In the genomic region with DNA sequence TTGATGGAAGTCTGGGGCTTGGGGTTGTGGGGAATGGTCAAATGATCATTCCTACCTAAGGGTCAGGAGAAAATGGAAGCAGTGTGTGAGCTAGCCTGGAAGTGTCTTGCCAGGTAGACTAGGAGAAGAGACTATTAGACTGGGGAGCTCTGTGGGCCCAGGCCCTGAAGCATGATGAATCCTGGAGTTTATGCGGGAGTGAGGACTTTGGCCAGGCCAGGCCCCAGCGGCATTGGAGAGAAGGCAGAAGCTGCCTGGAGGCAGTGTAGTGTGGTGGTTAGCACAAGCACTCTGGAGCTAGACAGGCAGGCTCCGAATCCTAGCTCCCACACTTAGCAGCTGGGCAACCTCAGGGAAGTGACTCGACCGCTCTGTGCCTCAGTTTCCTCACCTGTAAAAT, we compare ENCODE assay signal across 18 cellular contexts. TPM values are rescaled to one million over a fixed set of nuclear protein-coding genes. Genes with fewer than 3 reads are reported as not detected.
DNase-seq lines count a peak whose midpoint lies in the region; ATAC-seq and TF ChIP-seq lines count a peak whose summit lies in the region.
"Had no signal": no experiment of that assay in that cellular context is flagged by ENCODE, and none has a peak within 500 bp of the region (broad histone marks: within the 10 kb centered on the region; RNA-seq: fewer than 3 reads in every experiment).

No MANE protein-coding gene starts in this region.

- DNase-seq in H9 (no peak), Panc1 (ENCODE audit: low read depth, low spot score) (no peak), right lobe of liver (no peak), suprapubic skin (ENCODE audit: low spot score in 2 of 2) (no peak), colonic mucosa (no peak), NCI-H82 treated with DMSO at 0.1 percent for 48 hours (lab: John Stamatoyannopoulos, UW; ENCODE audit: unreplicated experiment) (no peak)
- no peak for DNase-seq in activated CD4-positive, alpha-beta memory T cell treated with anti-CD3 and anti-CD28 coated beads, Interleukin-2, amount 10 ng/mL, durations not matched to agents 7 days and 5 days
- DNase-seq: activated CD4-positive, alpha-beta T cell treated with anti-CD3 and anti-CD28 coated beads, Interleukin-2, amount 10 ng/mL, durations not matched to agents 7 days and 5 days; activated naive CD8-positive, alpha-beta T cell treated with anti-CD3 and anti-CD28 coated beads for 36 hours; DMS79 treated with DMSO at 0.1 percent for 48 hours; esophagus squamous epithelium; naive thymus-derived CD8-positive, alpha-beta T cell; NCI-H1105 treated with DMSO at 0.1 percent for 48 hours; NCI-H2081 treated with DMSO at 0.1 percent for 48 hours; posterior cingulate gyrus; T-helper 2 cell had no signal

- intact Hi-C loops in Panc1 (cut with micrococcal nuclease; ENCODE audit: unreplicated experiment) (no loop called here), right lobe of liver (cut with DNase I) (loop anchor here in 1 of 2 donors (10.0 kb wide), 1 partner anchor 97 kb away; no protein-coding TSS in a partner anchor), colonic mucosa (cut with DNase I) (no loop called here)

- H3K23ac ChIP-seq in H9 (ENCODE audit: insufficient read length, low read depth, low read length) = no peak overlapping the region

- in situ Hi-C loops in Panc1 (cut with HindIII; ENCODE audit: low pct_unique_long_range_greater_than_20kb, low sequenced_read_pairs) = no loop called here

- H3K4me1 ChIP-seq in H9 (ENCODE audit: insufficient read depth, low read length) (peaks cover 8% of the 10 kb centered on the region; the same call in 1 of the 2 replicates), Panc1 (ENCODE audit: control insufficient read depth, insufficient read depth, low read length) (peaks cover 58% of the 10 kb centered on the region), right lobe of liver (peaks cover 0 to 62% (median 27%) of the 10 kb centered on the region in 4 donors), suprapubic skin (peaks cover 98% of the 10 kb centered on the region), colonic mucosa (peaks cover 54% of the 10 kb centered on the region)

- CTCF ChIA-PET in Panc1 (lab: Charles Lee) = no interaction called here
- CTCF ChIA-PET in activated CD4-positive, alpha-beta memory T cell treated with anti-CD3 and anti-CD28 coated beads, Interleukin-2, amount 10 ng/mL, durations not matched to agents 7 days and 5 days (lab: Charles Lee) = no interaction called here

- H3T11ph ChIP-seq in H9 (ENCODE audit: low read length) = no peak overlapping the region

- no peaks in the 10 kb centered on the region for H3K27me3 Mint-ChIP-seq in H9 (ENCODE audit: low read depth)
- H3K27me3 Mint-ChIP-seq in activated CD4-positive, alpha-beta memory T cell treated with anti-CD3 and anti-CD28 coated beads, Interleukin-2, amount 10 ng/mL, durations not matched to agents 7 days and 5 days = no peaks in the 10 kb centered on the region
- H3K27me3 Mint-ChIP-seq: activated CD4-positive, alpha-beta T cell treated with anti-CD3 and anti-CD28 coated beads, Interleukin-2, amount 10 ng/mL, durations not matched to agents 7 days and 5 days; activated naive CD8-positive, alpha-beta T cell treated with anti-CD3 and anti-CD28 coated beads for 36 hours; naive thymus-derived CD8-positive, alpha-beta T cell had no signal

- H3K18ac ChIP-seq in H9 (ENCODE audit: insufficient read length, low read depth, low read length) = no peak overlapping the region

- no peak for TF ChIP-seq EP300 in suprapubic skin (IDR thresholded peaks at IDR 0.05)

- H2BK15ac ChIP-seq in H9 (ENCODE audit: low read depth, low read length) = no peak overlapping the region

- H3K79me2 ChIP-seq in H9 (ENCODE audit: insufficient read depth, low read length) = peaks cover 11% of the 10 kb centered on the region; the same call in 1 of the 2 replicates

- no TSS peak for BruUV-seq in Panc1 (replicated peaks; lab: Mats Ljungman, UMichigan)

- no peak overlapping the region for H4K5ac ChIP-seq in H9 (ENCODE audit: insufficient read length, low read depth, low read length)

- no peaks in the 10 kb centered on the region for H3K9me3 ChIP-seq in H9 (ENCODE audit: control insufficient read depth, low read depth, low read length)
- H3K9me3 ChIP-seq in Panc1 (ENCODE audit: control insufficient read depth, insufficient read depth, low read depth, low read length) = no peaks in the 10 kb centered on the region
- H3K9me3 ChIP-seq in right lobe of liver = no peaks in the 10 kb centered on the region
- no peaks in the 10 kb centered on the region for H3K9me3 ChIP-seq in suprapubic skin
- H3K9me3 ChIP-seq in colonic mucosa = no peaks in the 10 kb centered on the region
- H3K9me3 ChIP-seq: esophagus squamous epithelium had no signal

- no peaks in the 10 kb centered on the region for H4K20me1 ChIP-seq in H9 (ENCODE audit: control insufficient read depth, insufficient read depth, insufficient read length)

- no peak overlapping the region for H2AK5ac ChIP-seq in H9 (ENCODE audit: insufficient read length, low read length)

- H2BK20ac ChIP-seq in H9 (ENCODE audit: low read depth, low read length, poor library complexity, severe bottlenecking) = no peak overlapping the region

- no peak overlapping the region for H2AFZ ChIP-seq in H9 (ENCODE audit: low read length)
- H2AFZ ChIP-seq: GM23338 had no signal

- H3K36me3 Mint-ChIP-seq in H9 (ENCODE audit: insufficient read depth in 1 of 3, low read depth in 3 of 3) = peaks cover 0 to 8% (median 0%) of the 10 kb centered on the region in 3 experiments; a peak in 4 of 7 replicates
- H3K36me3 Mint-ChIP-seq in activated CD4-positive, alpha-beta memory T cell treated with anti-CD3 and anti-CD28 coated beads, Interleukin-2, amount 10 ng/mL, durations not matched to agents 7 days and 5 days (ENCODE audit: low read depth) = no peaks in the 10 kb centered on the region
- H3K36me3 Mint-ChIP-seq: activated naive CD8-positive, alpha-beta T cell treated with anti-CD3 and anti-CD28 coated beads for 36 hours had no signal

- H3K4ac ChIP-seq in H9 (ENCODE audit: low read depth, low read length) = no peak overlapping the region

- H2BK120ac ChIP-seq in H9 (ENCODE audit: low read depth, low read length, poor library complexity, severe bottlenecking) = no peak overlapping the region

- WGBS in H9 (ENCODE audit: extremely low coverage, insufficient read length, low lambda C conversion rate) = no CpG with 5 or more reads among the region's 5 CpGs
- no CpG with 5 or more reads among the region's 5 CpGs for WGBS in right lobe of liver (ENCODE audit: insufficient coverage, low coverage, low lambda C conversion rate, missing lambda C conversion rate)
- WGBS in suprapubic skin = 92% methylated on average over 5 of the region's 5 CpGs

- H2BK12ac ChIP-seq in H9 (ENCODE audit: insufficient read length, low read depth, low read length) = no peak overlapping the region

- H3K36me3 ChIP-seq in Panc1 (ENCODE audit: control insufficient read depth, insufficient read depth, low read length) = no peaks in the 10 kb centered on the region
- no peaks in the 10 kb centered on the region for H3K36me3 ChIP-seq in right lobe of liver
- H3K36me3 ChIP-seq in suprapubic skin = no peaks in the 10 kb centered on the region
- H3K36me3 ChIP-seq in colonic mucosa = no peaks in the 10 kb centered on the region

- ATAC-seq in Panc1 (no peak), right lobe of liver (no peak)
- ATAC-seq: GM23338 had no signal

- H3K9ac ChIP-seq in H9 (ENCODE audit: extremely low read depth, insufficient read length, low read length) (no peak overlapping the region), colonic mucosa (ENCODE audit: low read depth in 2 of 2, low read length in 2 of 2) (no peak overlapping the region)

- H2BK5ac ChIP-seq in H9 (ENCODE audit: insufficient read length, low read length) = no peak overlapping the region

- H3K4me3 ChIP-seq in Panc1 (ENCODE audit: low read depth in 2 of 2, low read length in 2 of 2) = no peak overlapping the region
- H3K4me3 ChIP-seq in right lobe of liver = no peak overlapping the region
- no peak overlapping the region for H3K4me3 ChIP-seq in suprapubic skin
- no peak overlapping the region for H3K4me3 ChIP-seq in colonic mucosa
- H3K4me3 ChIP-seq: esophagus squamous epithelium, GM12878, GM23338 had no signal

- POLR2A ChIA-PET in Panc1 (lab: Charles Lee) = no interaction called here
- POLR2A ChIA-PET in activated CD4-positive, alpha-beta memory T cell treated with anti-CD3 and anti-CD28 coated beads, Interleukin-2, amount 10 ng/mL, durations not matched to agents 7 days and 5 days (lab: Charles Lee) = no interaction called here

- H3K4me2 ChIP-seq in H9 (ENCODE audit: insufficient read depth, insufficient read length, low read length) = no peak overlapping the region
- H3K4me2 ChIP-seq: GM23338 had no signal

- H3K27ac ChIP-seq in H9 (ENCODE audit: insufficient read length, low read depth, low read length) (no peak overlapping the region), Panc1 (ENCODE audit: low read length) (peak overlapping the region; percentile 4; the same call in 1 of the 2 replicates), right lobe of liver (peak overlapping the region in 2 of 3 donors; percentile 18 to 47), suprapubic skin (peak overlapping the region; percentile 32), colonic mucosa (no peak overlapping the region)

- peaks cover 8% of the 10 kb centered on the region for H3K79me1 ChIP-seq in H9 (ENCODE audit: insufficient read depth, low read depth, low read length, poor library complexity, severe bottlenecking)

- H3K23me2 ChIP-seq in H9 (ENCODE audit: insufficient read length, low read depth, low read length, poor library complexity, severe bottlenecking) = no peaks in the 10 kb centered on the region

- TF ChIP-seq CTCF in H9 (conservative IDR thresholded peaks at IDR 0.05) (no peak), Panc1 (IDR thresholded peaks at IDR 0.05) (no peak), right lobe of liver (IDR thresholded peaks at IDR 0.05) (no peak), suprapubic skin (IDR thresholded peaks at IDR 0.05) (no peak), colonic mucosa (IDR thresholded peaks at IDR 0.05) (no peak)

- no peak overlapping the region for H3K14ac ChIP-seq in H9 (ENCODE audit: insufficient read depth, low read length)

- H3K4me3 Mint-ChIP-seq in H9 = no peak overlapping the region
- no peak overlapping the region for H3K4me3 Mint-ChIP-seq in activated CD4-positive, alpha-beta memory T cell treated with anti-CD3 and anti-CD28 coated beads, Interleukin-2, amount 10 ng/mL, durations not matched to agents 7 days and 5 days
- H3K4me3 Mint-ChIP-seq: activated CD4-positive, alpha-beta T cell treated with anti-CD3 and anti-CD28 coated beads, Interleukin-2, amount 10 ng/mL, durations not matched to agents 7 days and 5 days; activated naive CD8-positive, alpha-beta T cell treated with anti-CD3 and anti-CD28 coated beads for 36 hours; GM23338 had no signal

- no peak overlapping the region for H4K91ac ChIP-seq in H9 (ENCODE audit: insufficient read length, low read depth, low read length)

- H3K9me3 Mint-ChIP-seq in H9 = no peaks in the 10 kb centered on the region; a peak in 1 of 5 replicates
- no peaks in the 10 kb centered on the region for H3K9me3 Mint-ChIP-seq in activated CD4-positive, alpha-beta memory T cell treated with anti-CD3 and anti-CD28 coated beads, Interleukin-2, amount 10 ng/mL, durations not matched to agents 7 days and 5 days
- H3K9me3 Mint-ChIP-seq: activated CD4-positive, alpha-beta T cell treated with anti-CD3 and anti-CD28 coated beads, Interleukin-2, amount 10 ng/mL, durations not matched to agents 7 days and 5 days; activated naive CD8-positive, alpha-beta T cell treated with anti-CD3 and anti-CD28 coated beads for 36 hours; GM23338; naive thymus-derived CD8-positive, alpha-beta T cell had no signal

- TF ChIP-seq POLR2A in right lobe of liver (IDR thresholded peaks at IDR 0.05) = no peak
- no peak for TF ChIP-seq POLR2A in suprapubic skin (IDR thresholded peaks at IDR 0.05)

- no peak overlapping the region for H3K56ac ChIP-seq in H9 (ENCODE audit: insufficient read length, low read depth, low read length)

- H3K27me3 ChIP-seq in H9 (ENCODE audit: insufficient read depth, low read length) (no peaks in the 10 kb centered on the region), Panc1 (ENCODE audit: control insufficient read depth, insufficient read depth, low read length) (no peaks in the 10 kb centered on the region), right lobe of liver (no peaks in the 10 kb centered on the region), suprapubic skin (no peaks in the 10 kb centered on the region), colonic mucosa (no peaks in the 10 kb centered on the region)
- H3K27me3 ChIP-seq: esophagus squamous epithelium had no signal

- peak overlapping the region in 2 of 3 experiments; percentile 44 to 49; a peak in 2 of 7 replicates for H3K27ac Mint-ChIP-seq in H9
- no peak overlapping the region for H3K27ac Mint-ChIP-seq in activated CD4-positive, alpha-beta memory T cell treated with anti-CD3 and anti-CD28 coated beads, Interleukin-2, amount 10 ng/mL, durations not matched to agents 7 days and 5 days
- H3K27ac Mint-ChIP-seq: activated CD4-positive, alpha-beta T cell treated with anti-CD3 and anti-CD28 coated beads, Interleukin-2, amount 10 ng/mL, durations not matched to agents 7 days and 5 days; activated naive CD8-positive, alpha-beta T cell treated with anti-CD3 and anti-CD28 coated beads for 36 hours; GM23338 had no signal

- H4K8ac ChIP-seq in H9 (replicated peaks; ENCODE audit: insufficient read length, low read depth, low read length) = no peak overlapping the region

- peaks cover 57 to 76% of the 10 kb centered on the region in 2 experiments for H3K4me1 Mint-ChIP-seq in H9
- H3K4me1 Mint-ChIP-seq in activated CD4-positive, alpha-beta memory T cell treated with anti-CD3 and anti-CD28 coated beads, Interleukin-2, amount 10 ng/mL, durations not matched to agents 7 days and 5 days = peaks cover 12% of the 10 kb centered on the region

RNA-seq across cellular contexts. Expression of a gene that starts 29.3 kb away (rescaled TPM):
- total RNA-seq in H9 (2021) (31.8 and 36.9 TPM in 2 replicates), Panc1 (2021; ENCODE audit: unreplicated experiment) (34.2 TPM), right lobe of liver (10 to 100 TPM in 5 of 6 experiments, 1 to 10 TPM in 1; 9.9 to 22.8 (median 12.3) TPM), suprapubic skin (100 to 1,000 TPM in 1 of 4 donors, 10 to 100 TPM in 3; 71.9 to 104 (median 79.5) TPM), colonic mucosa (10 to 100 TPM; 51.0 to 54.0 TPM)
- 29.1 TPM for polyA plus RNA-seq in Panc1 (2012; ENCODE audit: insufficient read length)
- 10 to 100 TPM; 46.9 to 47.0 TPM for total RNA-seq in activated CD4-positive, alpha-beta memory T cell treated with anti-CD3 and anti-CD28 coated beads, Interleukin-2, amount 10 ng/mL, durations not matched to agents 7 days and 5 days

Comparison
In these comparisons a context has a peak if more than half of its experiments do, and no peak if none do; other contexts are left out.
1. H3K27ac ChIP-seq: peak in Panc1 (single experiment), right lobe of liver (2 of 3) and suprapubic skin (single experiment); none in H9 (single experiment) and colonic mucosa (single experiment).